ENCODE assay signal across 25 cellular contexts in the genomic region with DNA sequence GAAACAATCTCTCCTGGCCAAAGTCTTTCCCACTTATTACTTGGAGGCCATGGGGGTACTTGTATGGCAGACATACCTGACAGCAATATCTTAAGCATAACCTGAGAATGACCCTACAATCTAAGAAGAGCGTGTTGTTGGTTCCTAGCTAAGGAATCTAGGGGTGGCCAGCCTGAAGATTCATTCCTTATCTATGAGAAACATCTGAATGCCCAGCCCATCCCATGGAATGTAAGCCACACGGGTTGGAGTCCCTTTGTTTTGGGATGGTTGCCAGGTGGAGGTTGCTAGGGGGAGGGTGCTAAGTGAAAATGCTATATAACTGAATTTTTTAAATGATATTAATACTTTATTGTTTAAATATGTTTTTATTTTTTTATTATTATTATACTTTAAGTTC.
DNase-seq lines count a peak whose midpoint lies in the region; ATAC-seq and TF ChIP-seq lines count a peak whose summit lies in the region.
"Had no signal": no experiment of that assay in that cellular context is flagged by ENCODE, and none has a peak within 500 bp of the region (broad histone marks: within the 10 kb centered on the region; RNA-seq: fewer than 3 reads in every experiment).

No MANE protein-coding gene starts in this region.

- intact Hi-C loops in left colon (cut with DNase I, micrococcal nuclease) (no loop called here), left lung (cut with DNase I) (no loop called here)

- no peaks in the 10 kb centered on the region for H3F3A ChIP-seq in GM23338 (replicated peaks; ENCODE audit: low read depth)

- no peaks in the 10 kb centered on the region for H3K9me3 ChIP-seq in left lung
- H3K9me3 ChIP-seq: sigmoid colon, suprapubic skin had no signal

- H3K27ac ChIP-seq in GM23338 (ENCODE audit: low read depth): no peak overlapping the region
- no peak overlapping the region for H3K27ac ChIP-seq in left lung
- H3K27ac ChIP-seq: sigmoid colon, suprapubic skin had no signal

- no peaks in the 10 kb centered on the region for H3K4me1 ChIP-seq in GM23338 (ENCODE audit: insufficient read depth)
- H3K4me1 ChIP-seq in left lung: no peaks in the 10 kb centered on the region
- H3K4me1 ChIP-seq: sigmoid colon, suprapubic skin had no signal

- H3K79me2 ChIP-seq in GM23338 (replicated peaks; ENCODE audit: insufficient read depth): no peaks in the 10 kb centered on the region

- H3K27me3 ChIP-seq in GM23338 (ENCODE audit: insufficient read depth): no peaks in the 10 kb centered on the region
- no peaks in the 10 kb centered on the region for H3K27me3 ChIP-seq in left lung
- H3K27me3 ChIP-seq: sigmoid colon, suprapubic skin had no signal

- H3K27me3 Mint-ChIP-seq in GM23338 (ENCODE audit: insufficient read depth, low read depth, poor library complexity): no peaks in the 10 kb centered on the region

- no peaks in the 10 kb centered on the region for H3K4me1 Mint-ChIP-seq in GM23338
- H3K4me1 Mint-ChIP-seq: activated CD8-positive, alpha-beta memory T cell treated with anti-CD3 and anti-CD28 coated beads, Interleukin-2, amount 10 ng/mL, durations not matched to agents 7 days and 5 days had no signal

- no peaks in the 10 kb centered on the region for H3K36me3 ChIP-seq in GM23338 (ENCODE audit: insufficient read depth)
- H3K36me3 ChIP-seq in left lung: no peaks in the 10 kb centered on the region
- H3K36me3 ChIP-seq: sigmoid colon, suprapubic skin had no signal

- no peak overlapping the region for H3K4me3 Mint-ChIP-seq in GM23338
- H3K4me3 Mint-ChIP-seq: activated CD8-positive, alpha-beta memory T cell treated with anti-CD3 and anti-CD28 coated beads, Interleukin-2, amount 10 ng/mL, durations not matched to agents 7 days and 5 days had no signal

- no peaks in the 10 kb centered on the region for H3K9me2 ChIP-seq in GM23338 (ENCODE audit: insufficient read depth)

- no peak overlapping the region for H3K27ac Mint-ChIP-seq in GM23338
- H3K27ac Mint-ChIP-seq: activated CD8-positive, alpha-beta memory T cell treated with anti-CD3 and anti-CD28 coated beads, Interleukin-2, amount 10 ng/mL, durations not matched to agents 7 days and 5 days had no signal

- H3K4me3 ChIP-seq in GM23338 (no peak overlapping the region), epithelial cell of esophagus (ENCODE audit: low read length) (no peak overlapping the region), left lung (no peak overlapping the region)
- H3K4me3 ChIP-seq: sigmoid colon, suprapubic skin had no signal

- H2AFZ ChIP-seq in GM23338: no peak overlapping the region

- TF ChIP-seq CTCF in GM23338 (conservative IDR thresholded peaks at IDR 0.05; ENCODE audit: low read depth in 2 of 2) (no peak), epithelial cell of esophagus (IDR thresholded peaks at IDR 0.05; ENCODE audit: insufficient read depth, low read depth, low read length, missing control alignments) (no peak), left lung (IDR thresholded peaks at IDR 0.05) (no peak)

- H3K4me2 ChIP-seq in GM23338: no peak overlapping the region

- H3K9me3 Mint-ChIP-seq in GM23338: no peaks in the 10 kb centered on the region

- DNase-seq in GM23338 (ENCODE audit: low spot score) (peak; percentile 23), NCI-H226 (peak; percentile 38), epithelial cell of esophagus (ENCODE audit: low read depth) (peak; percentile 45), renal cortical epithelial cell (ENCODE audit: low read depth) (peak; percentile 39), left colon (no peak), left lung (no peak), HuH-7.5 (ENCODE audit: low spot score) (no peak)
- DNase-seq: activated CD4-positive, alpha-beta T cell treated with anti-CD3 and anti-CD28 coated beads, Interleukin-2, amount 50 U/mL, for 1 hour; activated CD8-positive, alpha-beta memory T cell treated with anti-CD3 and anti-CD28 coated beads, Interleukin-2, amount 10 ng/mL, durations not matched to agents 7 days and 5 days; activated naive CD4-positive, alpha-beta T cell; activated T-cell treated with anti-CD3 and anti-CD28 coated beads, Interleukin-2, amount 50 U/mL, for 48 hours; C1 segment of cervical spinal cord; COR-L47; DMS79; glutamatergic neuron; KBM-7; kidney; NCI-H1436; NCI-H2081 treated with DMSO at 0.1 percent for 48 hours; SHP77; sigmoid colon; stimulated activated naive CD4-positive, alpha-beta T cell; T-helper 9 cell had no signal

- ATAC-seq in GM23338: no peak
- no peak for ATAC-seq in left colon
- ATAC-seq in left lung: no peak
- no peak for ATAC-seq in HG03342 (IDR thresholded peaks at IDR 0.05; ENCODE audit: unreplicated experiment)
- ATAC-seq: activated CD8-positive, alpha-beta memory T cell treated with anti-CD3 and anti-CD28 coated beads, Interleukin-2, amount 10 ng/mL, durations not matched to agents 7 days and 5 days had no signal

- H3K36me3 Mint-ChIP-seq in GM23338 (ENCODE audit: low read depth): no peaks in the 10 kb centered on the region
- H3K36me3 Mint-ChIP-seq: activated CD8-positive, alpha-beta memory T cell treated with anti-CD3 and anti-CD28 coated beads, Interleukin-2, amount 10 ng/mL, durations not matched to agents 7 days and 5 days had no signal

- H4K20me1 ChIP-seq in GM23338 (replicated peaks; ENCODE audit: insufficient read depth): no peaks in the 10 kb centered on the region

TF ChIP-seq in GM23338, 12 proteins besides CTCF, POLR2A, EP300 and RAD21 (continues in another document):
- TF ChIP-seq, protein P1, sequence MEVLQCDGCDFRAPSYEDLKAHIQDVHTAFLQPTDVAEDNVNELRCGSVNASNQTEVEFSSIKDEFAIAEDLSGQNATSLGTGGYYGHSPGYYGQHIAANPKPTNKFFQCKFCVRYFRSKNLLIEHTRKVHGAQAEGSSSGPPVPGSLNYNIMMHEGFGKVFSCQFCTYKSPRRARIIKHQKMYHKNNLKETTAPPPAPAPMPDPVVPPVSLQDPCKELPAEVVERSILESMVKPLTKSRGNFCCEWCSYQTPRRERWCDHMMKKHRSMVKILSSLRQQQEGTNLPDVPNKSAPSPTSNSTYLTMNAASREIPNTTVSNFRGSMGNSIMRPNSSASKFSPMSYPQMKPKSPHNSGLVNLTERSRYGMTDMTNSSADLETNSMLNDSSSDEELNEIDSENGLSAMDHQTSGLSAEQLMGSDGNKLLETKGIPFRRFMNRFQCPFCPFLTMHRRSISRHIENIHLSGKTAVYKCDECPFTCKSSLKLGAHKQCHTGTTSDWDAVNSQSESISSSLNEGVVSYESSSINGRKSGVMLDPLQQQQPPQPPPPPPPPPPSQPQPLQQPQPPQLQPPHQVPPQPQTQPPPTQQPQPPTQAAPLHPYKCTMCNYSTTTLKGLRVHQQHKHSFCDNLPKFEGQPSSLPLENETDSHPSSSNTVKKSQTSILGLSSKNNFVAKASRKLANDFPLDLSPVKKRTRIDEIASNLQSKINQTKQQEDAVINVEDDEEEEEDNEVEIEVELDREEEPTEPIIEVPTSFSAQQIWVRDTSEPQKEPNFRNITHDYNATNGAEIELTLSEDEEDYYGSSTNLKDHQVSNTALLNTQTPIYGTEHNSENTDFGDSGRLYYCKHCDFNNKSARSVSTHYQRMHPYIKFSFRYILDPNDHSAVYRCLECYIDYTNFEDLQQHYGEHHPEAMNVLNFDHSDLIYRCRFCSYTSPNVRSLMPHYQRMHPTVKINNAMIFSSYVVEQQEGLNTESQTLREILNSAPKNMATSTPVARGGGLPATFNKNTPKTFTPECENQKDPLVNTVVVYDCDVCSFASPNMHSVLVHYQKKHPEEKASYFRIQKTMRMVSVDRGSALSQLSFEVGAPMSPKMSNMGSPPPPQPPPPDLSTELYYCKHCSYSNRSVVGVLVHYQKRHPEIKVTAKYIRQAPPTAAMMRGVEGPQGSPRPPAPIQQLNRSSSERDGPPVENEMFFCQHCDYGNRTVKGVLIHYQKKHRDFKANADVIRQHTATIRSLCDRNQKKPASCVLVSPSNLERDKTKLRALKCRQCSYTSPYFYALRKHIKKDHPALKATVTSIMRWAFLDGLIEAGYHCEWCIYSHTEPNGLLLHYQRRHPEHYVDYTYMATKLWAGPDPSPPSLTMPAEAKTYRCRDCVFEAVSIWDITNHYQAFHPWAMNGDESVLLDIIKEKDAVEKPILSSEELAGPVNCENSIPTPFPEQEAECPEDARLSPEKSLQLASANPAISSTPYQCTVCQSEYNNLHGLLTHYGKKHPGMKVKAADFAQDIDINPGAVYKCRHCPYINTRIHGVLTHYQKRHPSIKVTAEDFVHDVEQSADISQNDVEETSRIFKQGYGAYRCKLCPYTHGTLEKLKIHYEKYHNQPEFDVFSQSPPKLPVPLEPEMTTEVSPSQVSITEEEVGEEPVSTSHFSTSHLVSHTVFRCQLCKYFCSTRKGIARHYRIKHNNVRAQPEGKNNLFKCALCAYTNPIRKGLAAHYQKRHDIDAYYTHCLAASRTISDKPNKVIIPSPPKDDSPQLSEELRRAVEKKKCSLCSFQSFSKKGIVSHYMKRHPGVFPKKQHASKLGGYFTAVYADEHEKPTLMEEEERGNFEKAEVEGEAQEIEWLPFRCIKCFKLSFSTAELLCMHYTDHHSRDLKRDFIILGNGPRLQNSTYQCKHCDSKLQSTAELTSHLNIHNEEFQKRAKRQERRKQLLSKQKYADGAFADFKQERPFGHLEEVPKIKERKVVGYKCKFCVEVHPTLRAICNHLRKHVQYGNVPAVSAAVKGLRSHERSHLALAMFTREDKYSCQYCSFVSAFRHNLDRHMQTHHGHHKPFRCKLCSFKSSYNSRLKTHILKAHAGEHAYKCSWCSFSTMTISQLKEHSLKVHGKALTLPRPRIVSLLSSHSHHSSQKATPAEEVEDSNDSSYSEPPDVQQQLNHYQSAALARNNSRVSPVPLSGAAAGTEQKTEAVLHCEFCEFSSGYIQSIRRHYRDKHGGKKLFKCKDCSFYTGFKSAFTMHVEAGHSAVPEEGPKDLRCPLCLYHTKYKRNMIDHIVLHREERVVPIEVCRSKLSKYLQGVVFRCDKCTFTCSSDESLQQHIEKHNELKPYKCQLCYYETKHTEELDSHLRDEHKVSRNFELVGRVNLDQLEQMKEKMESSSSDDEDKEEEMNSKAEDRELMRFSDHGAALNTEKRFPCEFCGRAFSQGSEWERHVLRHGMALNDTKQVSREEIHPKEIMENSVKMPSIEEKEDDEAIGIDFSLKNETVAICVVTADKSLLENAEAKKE (CRISPR knock-in tag; IDR thresholded peaks at IDR 0.05): no peak
- no peak for TF ChIP-seq STAT1 (IDR thresholded peaks at IDR 0.05; ENCODE audit: unreplicated experiment)

Comparison
In these comparisons a context has a peak if more than half of its experiments do, and no peak if none do; other contexts are left out.
1. DNase-seq: peak in GM23338 (single experiment), NCI-H226 (single experiment), epithelial cell of esophagus (single experiment) and renal cortical epithelial cell (single experiment); none in left colon (0 of 2), left lung (0 of 2) and HuH-7.5 (single experiment).